ENCODE assay signal across 1 cellular context in genomic region chr17:72386619-72387237, GRCh38.
A peak's percentile ranks its signal among the peaks of the same experiment; 100 is the strongest.
TF ChIP-seq lines count a peak whose summit lies in the region.

No MANE protein-coding gene starts in this region.

TF ChIP-seq in HepG2, 621 proteins besides CTCF, POLR2A, EP300 and RAD21 (continued from another document and continues in another):
- peak; percentile 85 for TF ChIP-seq ZNF687 (CRISPR knock-in tag; IDR thresholded peaks at IDR 0.05)
- 0 out of 2 replicates have a peak, but pooled peaks have one; percentile 15 for TF ChIP-seq ZNF615 (CRISPR knock-in tag; IDR thresholded peaks at IDR 0.05; ENCODE audit: borderline replicate concordance)
- no peak for TF ChIP-seq DR1 (CRISPR knock-in tag; IDR thresholded peaks at IDR 0.05)
- TF ChIP-seq ZFP82 (CRISPR knock-in tag; IDR thresholded peaks at IDR 0.05; ENCODE audit: borderline replicate concordance) = no peak
- TF ChIP-seq ZBTB42 (CRISPR knock-in tag; IDR thresholded peaks at IDR 0.05) = no peak
- TF ChIP-seq ZNF468 (CRISPR knock-in tag; IDR thresholded peaks at IDR 0.05) = no peak
- TF ChIP-seq NCOA5 (CRISPR knock-in tag; IDR thresholded peaks at IDR 0.05) = no peak
- TF ChIP-seq BHLHE40 (IDR thresholded peaks at IDR 0.05; ENCODE audit: low read length) = no peak
- TF ChIP-seq ZXDC (CRISPR knock-in tag; IDR thresholded peaks at IDR 0.05) = no peak
- TF ChIP-seq ZNF263 (CRISPR knock-in tag; IDR thresholded peaks at IDR 0.05) = peak; percentile 53
- no peak for TF ChIP-seq CSRNP2 (CRISPR knock-in tag; conservative IDR thresholded peaks at IDR 0.05; ENCODE audit: low read depth)
- TF ChIP-seq ZSCAN22 (CRISPR knock-in tag; IDR thresholded peaks at IDR 0.05) = no peak
- TF ChIP-seq ZNF124 (CRISPR knock-in tag; IDR thresholded peaks at IDR 0.05) = no peak
- TF ChIP-seq PLRG1 (conservative IDR thresholded peaks at IDR 0.05) = no peak
- peak; percentile 59; the same call in 1 of the 2 replicates for TF ChIP-seq ARNTL (CRISPR knock-in tag; IDR thresholded peaks at IDR 0.05)
- TF ChIP-seq ZNF788 (CRISPR knock-in tag; IDR thresholded peaks at IDR 0.05; ENCODE audit: borderline replicate concordance) = peak; percentile 57; the same call in 1 of the 2 replicates
- no peak for TF ChIP-seq RBM22 (optimal IDR thresholded peaks at IDR 0.05; ENCODE audit: low read length)
- TF ChIP-seq TGIF2 (CRISPR knock-in tag; IDR thresholded peaks at IDR 0.05) = no peak; the same call in none of the 2 replicates
- peak; percentile 57 for TF ChIP-seq POGZ (CRISPR knock-in tag; IDR thresholded peaks at IDR 0.05)
- no peak for TF ChIP-seq HNRNPK (IDR thresholded peaks at IDR 0.05; ENCODE audit: low read depth, low read length, poor library complexity, severe bottlenecking)
- TF ChIP-seq ATF7 (IDR thresholded peaks at IDR 0.05) = no peak
- TF ChIP-seq ATF7 (CRISPR knock-in tag; IDR thresholded peaks at IDR 0.05) = no peak
- no peak for TF ChIP-seq KMT2B (CRISPR knock-in tag; IDR thresholded peaks at IDR 0.05)
- TF ChIP-seq CBX5 (CRISPR knock-in tag; IDR thresholded peaks at IDR 0.05; ENCODE audit: borderline replicate concordance) = peak; percentile 80
- no peak for TF ChIP-seq CREB3 (CRISPR knock-in tag; IDR thresholded peaks at IDR 0.05)
- peak; percentile 20 for TF ChIP-seq CBX1 (IDR thresholded peaks at IDR 0.05; ENCODE audit: low read depth)
- TF ChIP-seq USF2 (IDR thresholded peaks at IDR 0.05; ENCODE audit: low read depth, low read length) = no peak
- TF ChIP-seq USF2 (CRISPR knock-in tag; IDR thresholded peaks at IDR 0.05; ENCODE audit: borderline replicate concordance) = no peak
- TF ChIP-seq ZNF567 (CRISPR knock-in tag; IDR thresholded peaks at IDR 0.05; ENCODE audit: borderline replicate concordance) = no peak
- TF ChIP-seq ZNF816 (CRISPR knock-in tag; IDR thresholded peaks at IDR 0.05; ENCODE audit: borderline replicate concordance) = no peak
- TF ChIP-seq RCOR2 (CRISPR knock-in tag; IDR thresholded peaks at IDR 0.05) = peak; percentile 94
- no peak for TF ChIP-seq SMARCE1 (IDR thresholded peaks at IDR 0.05; ENCODE audit: borderline replicate concordance)
- TF ChIP-seq NCOA2 (CRISPR knock-in tag; IDR thresholded peaks at IDR 0.05) = peak; percentile 96
- peak; percentile 30; the same call in 1 of the 2 replicates for TF ChIP-seq DMAP1 (CRISPR knock-in tag; IDR thresholded peaks at IDR 0.05)
- TF ChIP-seq IKZF1 (IDR thresholded peaks at IDR 0.05) = no peak
- TF ChIP-seq KDM1A (CRISPR knock-in tag; IDR thresholded peaks at IDR 0.05) = peak; percentile 92
- TF ChIP-seq ZNF841 (CRISPR knock-in tag; IDR thresholded peaks at IDR 0.05; ENCODE audit: borderline replicate concordance) = no peak
- no peak for TF ChIP-seq ZNF441 (CRISPR knock-in tag; IDR thresholded peaks at IDR 0.05; ENCODE audit: borderline replicate concordance)
- no peak for TF ChIP-seq ZBTB49 (CRISPR knock-in tag; IDR thresholded peaks at IDR 0.05; ENCODE audit: borderline replicate concordance)
- TF ChIP-seq KDM5B (CRISPR knock-in tag; IDR thresholded peaks at IDR 0.05; ENCODE audit: borderline replicate concordance) = no peak
- no peak for TF ChIP-seq TEF (CRISPR knock-in tag; IDR thresholded peaks at IDR 0.05)
- TF ChIP-seq CBX2 (IDR thresholded peaks at IDR 0.05; ENCODE audit: low read depth, low read length) = no peak
- TF ChIP-seq CBX2 (CRISPR knock-in tag; IDR thresholded peaks at IDR 0.05; ENCODE audit: low read depth) = no peak
